In the genomic region with DNA sequence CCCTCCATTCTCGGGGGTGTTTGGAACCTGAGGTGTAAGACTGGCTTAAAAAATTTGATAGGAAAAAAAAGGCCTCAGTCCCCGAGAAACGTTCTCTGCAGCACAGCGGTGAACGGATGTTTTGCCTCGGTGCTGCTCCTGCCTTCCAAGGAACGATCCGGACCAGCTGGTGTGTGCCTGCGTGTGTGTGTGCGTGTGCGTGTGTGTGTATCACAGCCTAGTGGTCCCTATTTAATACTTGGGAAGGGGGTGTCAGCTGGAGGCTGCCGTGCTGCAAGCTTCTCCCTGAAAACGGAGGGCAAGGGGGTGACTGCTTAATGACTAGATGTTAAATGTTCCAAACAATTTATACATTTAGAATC, we compare ENCODE assay signal across 22 cellular contexts.
DNase-seq lines count a peak whose midpoint lies in the region; ATAC-seq and TF ChIP-seq lines count a peak whose summit lies in the region.
"Had no signal": no experiment of that assay in that cellular context is flagged by ENCODE, and none has a peak within 500 bp of the region (broad histone marks: within the 10 kb centered on the region; RNA-seq: fewer than 3 reads in every experiment).

No MANE protein-coding gene starts in this region.

- peaks cover 30% of the 10 kb centered on the region for H3K27me3 Mint-ChIP-seq in progenitor cell of endocrine pancreas

- CTCF ChIA-PET in HEK293 (lab: Yijun Ruan, JAX), result no interaction called here

- no peaks in the 10 kb centered on the region for H3K36me3 ChIP-seq in HEK293 (ENCODE audit: control insufficient read depth in 2 of 2, insufficient read depth in 1 of 2, low read length in 2 of 2)
- no peaks in the 10 kb centered on the region for H3K36me3 ChIP-seq in ovary
- H3K36me3 ChIP-seq: BLaER1, upper lobe of right lung had no signal

- H3K27me3 ChIP-seq in ovary, result no peaks in the 10 kb centered on the region
- H3K27me3 ChIP-seq: BLaER1 had no signal

- H3K9me3 Mint-ChIP-seq in progenitor cell of endocrine pancreas (ENCODE audit: low read depth), result peaks cover 10% of the 10 kb centered on the region

- no peak overlapping the region for H3K4me3 Mint-ChIP-seq in progenitor cell of endocrine pancreas (ENCODE audit: low read depth)
- H3K4me3 Mint-ChIP-seq: activated T-cell treated with anti-CD3 and anti-CD28 coated beads, Interleukin-2, amount 50 U/mL, for 4 hours; effector memory CD8-positive, alpha-beta T cell; stimulated activated memory B cell treated with anti-CD40 and anti-IgM and Interleukin-4, amounts not matched to agents 10 μg/mL and 1 μg/mL and 100 μg/mL, for 72 hours had no signal

- H3K4me1 ChIP-seq in HEK293 (ENCODE audit: control insufficient read depth, insufficient read depth, low read length) (peaks cover 4% of the 10 kb centered on the region; the same call in 1 of the 2 replicates), ovary (ENCODE audit: insufficient read depth) (no peaks in the 10 kb centered on the region)
- H3K4me1 ChIP-seq: upper lobe of right lung had no signal

- no peak for TF ChIP-seq POLR2A in ovary (IDR thresholded peaks at IDR 0.05)

- DNase-seq in NCI-H2171 (lab: John Stamatoyannopoulos, UW), result peak; percentile 49
- peak in 4 of 5 donors; percentile 23 to 65 (median 44) for DNase-seq in ovary
- DNase-seq in stimulated activated CD4-positive, alpha-beta T cell treated with anti-CD3 and anti-CD28 coated beads, Interleukin-4, amount 100 ng/mL, for 1 hour, result no peak
- DNase-seq in progenitor cell of endocrine pancreas (ENCODE audit: low spot score, unreplicated experiment), result no peak
- DNase-seq in foreskin melanocyte, result no peak
- DNase-seq: activated CD4-positive, alpha-beta T cell treated with anti-CD3 and anti-CD28 coated beads, Interleukin-2, amount 50 U/mL, for 1 hour; activated CD4-positive, CD25-positive, alpha-beta regulatory T cell; activated T-cell treated with anti-CD3 and anti-CD28 coated beads, Interleukin-2, amount 50 U/mL, for 4 hours; effector memory CD8-positive, alpha-beta T cell; kidney; left ventricle myocardium superior; NCI-H2029; upper lobe of right lung had no signal

- no peak overlapping the region for H3K27ac Mint-ChIP-seq in progenitor cell of endocrine pancreas
- H3K27ac Mint-ChIP-seq: effector memory CD8-positive, alpha-beta T cell; stimulated activated memory B cell treated with anti-CD40 and anti-IgM and Interleukin-4, amounts not matched to agents 10 μg/mL and 1 μg/mL and 100 μg/mL, for 72 hours had no signal

- 13 to 25% (median 16%) methylated on average over 13 of the region's 13 CpGs for WGBS in ovary, 3 donors

- TF ChIP-seq CTCF in HEK293 (tag by site-specific recombination; IDR thresholded peaks at IDR 0.05), result no peak
- no peak for TF ChIP-seq CTCF in ovary (IDR thresholded peaks at IDR 0.05)
- no peak for TF ChIP-seq CTCF in progenitor cell of endocrine pancreas (IDR thresholded peaks at IDR 0.05; ENCODE audit: unreplicated experiment)

- H3K9me3 ChIP-seq in HEK293 (ENCODE audit: control insufficient read depth, insufficient read depth, low read depth, low read length) (no peaks in the 10 kb centered on the region), ovary (no peaks in the 10 kb centered on the region)
- H3K9me3 ChIP-seq: upper lobe of right lung had no signal

- H3K27ac ChIP-seq in HEK293 (ENCODE audit: extremely low read depth, low read depth, low read length) (peak overlapping the region; percentile 48; the same call in 1 of the 2 replicates), angular gyrus (ENCODE audit: low read depth, low read length) (peak overlapping the region; percentile 22), ovary (no peak overlapping the region)
- H3K27ac ChIP-seq: BLaER1, coronary artery, SK-N-MC, upper lobe of right lung had no signal

- no peak overlapping the region for H3K4me3 ChIP-seq in HEK293 (ENCODE audit: low read depth, low read length)
- H3K4me3 ChIP-seq in ovary, result no peak overlapping the region
- H3K4me3 ChIP-seq: BLaER1, coronary artery, GM12878, SK-N-MC, upper lobe of right lung had no signal

- H3K36me3 Mint-ChIP-seq in progenitor cell of endocrine pancreas (ENCODE audit: insufficient read depth), result no peaks in the 10 kb centered on the region

- intact Hi-C loops in ovary (cut with DNase I), result no loop called here

- POLR2A ChIA-PET in HEK293 (lab: Yijun Ruan, JAX), result no interaction called here

- H3K4me1 Mint-ChIP-seq in progenitor cell of endocrine pancreas (ENCODE audit: low read depth), result no peaks in the 10 kb centered on the region

- ATAC-seq in HG03439 (IDR thresholded peaks at IDR 0.05; ENCODE audit: unreplicated experiment), result no peak
- ATAC-seq: activated T-cell treated with anti-CD3 and anti-CD28 coated beads, Interleukin-2, amount 50 U/mL, for 4 hours; effector memory CD8-positive, alpha-beta T cell; HCT116; left ventricle myocardium superior; upper lobe of right lung had no signal

- TF ChIP-seq EP300 in ovary (IDR thresholded peaks at IDR 0.05), result no peak

TF ChIP-seq in HEK293, 187 proteins besides CTCF, POLR2A, EP300 and RAD21:
- TF ChIP-seq, protein P1, sequence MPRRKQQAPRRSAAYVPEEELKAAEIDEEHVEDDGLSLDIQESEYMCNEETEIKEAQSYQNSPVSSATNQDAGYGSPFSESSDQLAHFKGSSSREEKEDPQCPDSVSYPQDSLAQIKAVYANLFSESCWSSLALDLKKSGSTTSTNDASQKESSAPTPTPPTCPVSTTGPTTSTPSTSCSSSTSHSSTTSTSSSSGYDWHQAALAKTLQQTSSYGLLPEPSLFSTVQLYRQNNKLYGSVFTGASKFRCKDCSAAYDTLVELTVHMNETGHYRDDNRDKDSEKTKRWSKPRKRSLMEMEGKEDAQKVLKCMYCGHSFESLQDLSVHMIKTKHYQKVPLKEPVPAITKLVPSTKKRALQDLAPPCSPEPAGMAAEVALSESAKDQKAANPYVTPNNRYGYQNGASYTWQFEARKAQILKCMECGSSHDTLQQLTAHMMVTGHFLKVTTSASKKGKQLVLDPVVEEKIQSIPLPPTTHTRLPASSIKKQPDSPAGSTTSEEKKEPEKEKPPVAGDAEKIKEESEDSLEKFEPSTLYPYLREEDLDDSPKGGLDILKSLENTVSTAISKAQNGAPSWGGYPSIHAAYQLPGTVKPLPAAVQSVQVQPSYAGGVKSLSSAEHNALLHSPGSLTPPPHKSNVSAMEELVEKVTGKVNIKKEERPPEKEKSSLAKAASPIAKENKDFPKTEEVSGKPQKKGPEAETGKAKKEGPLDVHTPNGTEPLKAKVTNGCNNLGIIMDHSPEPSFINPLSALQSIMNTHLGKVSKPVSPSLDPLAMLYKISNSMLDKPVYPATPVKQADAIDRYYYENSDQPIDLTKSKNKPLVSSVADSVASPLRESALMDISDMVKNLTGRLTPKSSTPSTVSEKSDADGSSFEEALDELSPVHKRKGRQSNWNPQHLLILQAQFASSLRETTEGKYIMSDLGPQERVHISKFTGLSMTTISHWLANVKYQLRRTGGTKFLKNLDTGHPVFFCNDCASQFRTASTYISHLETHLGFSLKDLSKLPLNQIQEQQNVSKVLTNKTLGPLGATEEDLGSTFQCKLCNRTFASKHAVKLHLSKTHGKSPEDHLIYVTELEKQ (tag by site-specific recombination; IDR thresholded peaks at IDR 0.05; ENCODE audit: borderline replicate concordance), result no peak
- TF ChIP-seq, protein P2, sequence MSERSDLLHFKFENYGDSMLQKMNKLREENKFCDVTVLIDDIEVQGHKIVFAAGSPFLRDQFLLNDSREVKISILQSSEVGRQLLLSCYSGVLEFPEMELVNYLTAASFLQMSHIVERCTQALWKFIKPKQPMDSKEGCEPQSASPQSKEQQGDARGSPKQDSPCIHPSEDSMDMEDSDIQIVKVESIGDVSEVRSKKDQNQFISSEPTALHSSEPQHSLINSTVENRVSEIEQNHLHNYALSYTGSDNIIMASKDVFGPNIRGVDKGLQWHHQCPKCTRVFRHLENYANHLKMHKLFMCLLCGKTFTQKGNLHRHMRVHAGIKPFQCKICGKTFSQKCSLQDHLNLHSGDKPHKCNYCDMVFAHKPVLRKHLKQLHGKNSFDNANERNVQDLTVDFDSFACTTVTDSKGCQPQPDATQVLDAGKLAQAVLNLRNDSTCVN (tag by site-specific recombination; optimal IDR thresholded peaks at IDR 0.05), result peak; percentile 16
- TF ChIP-seq SALL2 (tag by site-specific recombination; IDR thresholded peaks at IDR 0.05; ENCODE audit: borderline replicate concordance) (no peak), ZNF600 (tag by site-specific recombination; IDR thresholded peaks at IDR 0.05) (peak; percentile 70; the same call in 1 of the 2 replicates), ZNF311 (tag by site-specific recombination; IDR thresholded peaks at IDR 0.05; ENCODE audit: borderline replicate concordance) (no peak), ZNF398 (tag by site-specific recombination; IDR thresholded peaks at IDR 0.05) (no peak)
- TF ChIP-seq, protein P3, sequence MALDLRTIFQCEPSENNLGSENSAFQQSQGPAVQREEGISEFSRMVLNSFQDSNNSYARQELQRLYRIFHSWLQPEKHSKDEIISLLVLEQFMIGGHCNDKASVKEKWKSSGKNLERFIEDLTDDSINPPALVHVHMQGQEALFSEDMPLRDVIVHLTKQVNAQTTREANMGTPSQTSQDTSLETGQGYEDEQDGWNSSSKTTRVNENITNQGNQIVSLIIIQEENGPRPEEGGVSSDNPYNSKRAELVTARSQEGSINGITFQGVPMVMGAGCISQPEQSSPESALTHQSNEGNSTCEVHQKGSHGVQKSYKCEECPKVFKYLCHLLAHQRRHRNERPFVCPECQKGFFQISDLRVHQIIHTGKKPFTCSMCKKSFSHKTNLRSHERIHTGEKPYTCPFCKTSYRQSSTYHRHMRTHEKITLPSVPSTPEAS (tag by site-specific recombination; IDR thresholded peaks at IDR 0.05), result peak; percentile 57; the same call in 1 of the 2 replicates

Comparison
In these comparisons a context has a peak if more than half of its experiments do, and no peak if none do; other contexts are left out.
1. H3K27ac ChIP-seq: peak in HEK293 (single experiment) and angular gyrus (single experiment); none in ovary (0 of 2).
2. DNase-seq: peak in NCI-H2171 (single experiment) and ovary (4 of 5); none in stimulated activated CD4-positive, alpha-beta T cell treated with anti-CD3 and anti-CD28 coated beads, Interleukin-4, amount 100 ng/mL, for 1 hour (single experiment), progenitor cell of endocrine pancreas (single experiment) and foreskin melanocyte (single experiment).